3 cellular contexts compared by ENCODE assay signal in genomic region chr6:139625998-139626975, GRCh38.
TF ChIP-seq lines count a peak whose summit lies in the region.

No MANE protein-coding gene starts in this region.

TF ChIP-seq in IMR-90, 13 proteins besides CTCF, POLR2A, EP300 and RAD21 (continued from another document):
- TF ChIP-seq ELK1 (IDR thresholded peaks at IDR 0.05; ENCODE audit: borderline replicate concordance, low read depth, low read length) (no peak), MAZ (IDR thresholded peaks at IDR 0.05; ENCODE audit: borderline replicate concordance, low read depth, low read length) (no peak), RCOR1 (IDR thresholded peaks at IDR 0.05; ENCODE audit: insufficient replicate concordance, low read length) (no peak), RFX5 (IDR thresholded peaks at IDR 0.05; ENCODE audit: low read depth, low read length) (no peak), CHD1 (IDR thresholded peaks at IDR 0.05; ENCODE audit: low read depth, low read length) (no peak), MAFK (IDR thresholded peaks at IDR 0.05; ENCODE audit: low read depth, low read length) (no peak), MXI1 (IDR thresholded peaks at IDR 0.05; ENCODE audit: borderline replicate concordance, low read depth, low read length) (no peak), CEBPB (IDR thresholded peaks at IDR 0.05; ENCODE audit: low read depth, low read length) (no peak), NFE2L2 (IDR thresholded peaks at IDR 0.05; ENCODE audit: low read depth, low read length) (no peak), SMC3 (IDR thresholded peaks at IDR 0.05; ENCODE audit: low read depth, low read length) (no peak), BHLHE40 (IDR thresholded peaks at IDR 0.05; ENCODE audit: low read depth, low read length) (no peak)

TF ChIP-seq in WTC11, 78 proteins besides CTCF, POLR2A, EP300 and RAD21 (continued from another document):
- TF ChIP-seq PRDM15 (CRISPR knock-in tag; IDR thresholded peaks at IDR 0.05): 0 out of 2 replicates have a peak, but pooled peaks have one; percentile 52

TF ChIP-seq in liver, 16 proteins besides CTCF, POLR2A, EP300 and RAD21 (continued from another document):
- TF ChIP-seq FOXA1 (IDR thresholded peaks at IDR 0.05) (no peak), HNF4G (IDR thresholded peaks at IDR 0.05) (peak; percentile 40), SP1 (IDR thresholded peaks at IDR 0.05) (peak; percentile 89), REST (IDR thresholded peaks at IDR 0.05) (peak; percentile 30), TAF1 (conservative IDR thresholded peaks at IDR 0.05) (peak; percentile 48), RXRA (IDR thresholded peaks at IDR 0.05) (peak; percentile 75 to 89)
TF ChIP-seq in liver: peak in this region for 15.
